In genomic region chr4:780730-781492, GRCh38 we compare ENCODE assay signal across 8 cellular contexts. TPM values are rescaled to one million over a fixed set of nuclear protein-coding genes. Genes with fewer than 3 reads are reported as not detected.
A peak's percentile ranks its signal among the peaks of the same experiment; 100 is the strongest.
DNase-seq lines count a peak whose midpoint lies in the region; FAIRE-seq and TF ChIP-seq lines count a peak whose summit lies in the region.

No MANE protein-coding gene starts in this region.

- peak overlapping the region; percentile 99 for H3K4me2 ChIP-seq in OCI-LY3 (ENCODE audit: low read length)
- peak overlapping the region; percentile 69 for H3K4me2 ChIP-seq in endothelial cell of umbilical vein (ENCODE audit: insufficient read depth, low read length)
- H3K4me2 ChIP-seq in neuronal stem cell (ENCODE audit: insufficient read depth, low read length, poor library complexity, severe bottlenecking): peak overlapping the region; percentile 78

- no peak for TF ChIP-seq CTCF in OCI-LY3 (IDR thresholded peaks at IDR 0.05; ENCODE audit: low read depth, low read length)
- TF ChIP-seq CTCF in endothelial cell of umbilical vein (IDR thresholded peaks at IDR 0.05; ENCODE audit: extremely low read depth in 1 of 2, insufficient read depth in 1 of 2, low read depth in 1 of 2, low read length in 2 of 2): no peak

- H4K91ac ChIP-seq in neuronal stem cell (ENCODE audit: low read depth, low read length, poor library complexity): peak overlapping the region; percentile 64

- H2BK120ac ChIP-seq in neuronal stem cell (ENCODE audit: low read depth, low read length): peak overlapping the region; percentile 68

- H3K9ac ChIP-seq in OCI-LY3 (ENCODE audit: low read length): peak overlapping the region; percentile 97
- H3K9ac ChIP-seq in endothelial cell of umbilical vein (replicated peaks; ENCODE audit: extremely low read depth, insufficient read depth, low read length): peak overlapping the region; percentile 97
- H3K9ac ChIP-seq in neuronal stem cell (ENCODE audit: low read depth, low read length, poor library complexity): peak overlapping the region; percentile 100

- H3K18ac ChIP-seq in neuronal stem cell (ENCODE audit: low read length): peak overlapping the region; percentile 98

- dilution Hi-C loops in endothelial cell of umbilical vein (cut with MboI; ENCODE audit: extremely low pct_ligation_motif_present, low sequenced_read_pairs): no loop called here

- H3K4me1 ChIP-seq in OCI-LY3 (ENCODE audit: low read length) (peaks cover 13% of the 10 kb centered on the region), endothelial cell of umbilical vein (ENCODE audit: control insufficient read depth, extremely low read depth, insufficient read depth, low read length) (peaks cover 17% of the 10 kb centered on the region), neuronal stem cell (ENCODE audit: control insufficient read depth in 2 of 2, insufficient read depth in 1 of 2, low read depth in 1 of 2, low read length in 2 of 2) (peaks cover 11 to 14% of the 10 kb centered on the region in 2 donors)

- no peak for TF ChIP-seq POLR2A in endothelial cell of umbilical vein (IDR thresholded peaks at IDR 0.05; ENCODE audit: low read depth, low read length)

- no peak overlapping the region for H2BK12ac ChIP-seq in neuronal stem cell (ENCODE audit: low read length)

- peaks cover 23% of the 10 kb centered on the region for H3K79me1 ChIP-seq in neuronal stem cell (ENCODE audit: low read depth, low read length)

- H4K20me1 ChIP-seq in OCI-LY3 (ENCODE audit: insufficient read depth, low read length) (peaks cover 37% of the 10 kb centered on the region), endothelial cell of umbilical vein (replicated peaks; ENCODE audit: control insufficient read depth, extremely low read depth, insufficient read depth, low read length) (no peaks in the 10 kb centered on the region)

- H3K27ac ChIP-seq in OCI-LY3 (ENCODE audit: low read length): peak overlapping the region; percentile 72
- peak overlapping the region; percentile 91 for H3K27ac ChIP-seq in endothelial cell of umbilical vein (ENCODE audit: insufficient read depth, low read depth, low read length)
- H3K27ac ChIP-seq in neuronal stem cell (replicated peaks; ENCODE audit: low read length): peak overlapping the region; percentile 87

- H2AK5ac ChIP-seq in neuronal stem cell (ENCODE audit: low read depth, low read length): peak overlapping the region; percentile 99

- no peaks in the 10 kb centered on the region for H3K9me1 ChIP-seq in endothelial cell of umbilical vein (replicated peaks; ENCODE audit: control insufficient read depth, extremely low read depth, insufficient read depth, low read length)

- FAIRE-seq in endothelial cell of umbilical vein (lab: Jason Lieb, UNC): peak; percentile 26

- peak; percentile 45 for DNase-seq in NCI-H82 (lab: John Stamatoyannopoulos, UW)
- no peak for DNase-seq in NCI-H82 treated with DMSO at 0.1 percent for 48 hours (lab: John Stamatoyannopoulos, UW; ENCODE audit: unreplicated experiment)
- peak; percentile 35 for DNase-seq in endothelial cell of umbilical vein (ENCODE audit: low read depth, low spot score)
- no peak for DNase-seq in neuronal stem cell (ENCODE audit: low spot score)
- no peak for DNase-seq in COLO668 (lab: John Stamatoyannopoulos, UW; ENCODE audit: unreplicated experiment)
- no peak for DNase-seq in stimulated activated naive CD4-positive, alpha-beta T cell (lab: John Stamatoyannopoulos, UW)
- no peak for DNase-seq in GF-D8 (lab: John Stamatoyannopoulos, UW)

- H3K27me3 ChIP-seq in OCI-LY3 (ENCODE audit: low read depth, low read length) (no peaks in the 10 kb centered on the region), endothelial cell of umbilical vein (ENCODE audit: control insufficient read depth in 2 of 2, insufficient read depth in 2 of 2, low read length in 2 of 2) (peaks cover 0 to 2% of the 10 kb centered on the region in 2 experiments), neuronal stem cell (ENCODE audit: control insufficient read depth in 3 of 3, insufficient read depth in 3 of 3, low read depth in 1 of 3, low read length in 3 of 3) (peaks cover 15 to 28% (median 16%) of the 10 kb centered on the region in 3 experiments)

- POLR2A ChIA-PET in endothelial cell of umbilical vein (lab: Charles Lee): interaction anchor here (1.4 kb wide), 1 partner anchor 8 kb away, joined by 4 read pairs; no protein-coding TSS in a partner anchor

- WGBS in neuronal stem cell (ENCODE audit: extremely low coverage in 2 of 2, insufficient read length in 2 of 2, insufficient replicate concordance in 1 of 2), 2 donors: no CpG with 5 or more reads among the region's 38 CpGs

- peak overlapping the region; percentile 100 for H3K23ac ChIP-seq in neuronal stem cell (ENCODE audit: low read depth, low read length, poor library complexity)

- CTCF ChIA-PET in endothelial cell of umbilical vein (lab: Charles Lee): interaction anchor here (0.7 to 2.9 kb wide), 3 partner anchors 11 to 206 kb away, joined by 3 to 13 read pairs (median 4); partner anchors contain the start of gene IDUA

- TSS peak; percentile 50 for BruUV-seq in endothelial cell of umbilical vein (replicated peaks; lab: Mats Ljungman, UMichigan)

- peaks cover 57% of the 10 kb centered on the region for H3K79me2 ChIP-seq in OCI-LY3 (ENCODE audit: low read length)
- H3K79me2 ChIP-seq in endothelial cell of umbilical vein (ENCODE audit: control insufficient read depth, insufficient read depth, low read length): peaks cover 51% of the 10 kb centered on the region

- H4K8ac ChIP-seq in neuronal stem cell (ENCODE audit: low read depth, low read length): peak overlapping the region; percentile 31

- peak overlapping the region; percentile 92 for H3K4me3 ChIP-seq in OCI-LY3 (ENCODE audit: low read length)
- H3K4me3 ChIP-seq in endothelial cell of umbilical vein (replicated peaks in 1 of 3; ENCODE audit: insufficient read depth in 1 of 3, low read depth in 1 of 3, low read length in 3 of 3): peak overlapping the region; percentile 75 to 99 (median 91)
- H3K4me3 ChIP-seq in neuronal stem cell (ENCODE audit: low read length in 2 of 2): peak overlapping the region; percentile 98 to 99

- H2BK15ac ChIP-seq in neuronal stem cell (ENCODE audit: low read length): no peak overlapping the region

- intact Hi-C loops in endothelial cell of umbilical vein (cut with micrococcal nuclease): loop anchor here (5.0 kb wide), 2 partner anchors 46 to 266 kb away; partner anchors contain the start of gene CPLX1

- H2AFZ ChIP-seq in OCI-LY3 (ENCODE audit: low read depth, low read length): no peak overlapping the region
- peak overlapping the region; percentile 10 for H2AFZ ChIP-seq in endothelial cell of umbilical vein (ENCODE audit: low read depth, low read length)
- H2AFZ ChIP-seq in neuronal stem cell (ENCODE audit: low read length): peak overlapping the region; percentile 99

- H3K4ac ChIP-seq in neuronal stem cell (ENCODE audit: low read length): peak overlapping the region; percentile 80

- no peak overlapping the region for H2BK5ac ChIP-seq in neuronal stem cell (ENCODE audit: low read length)

- H3K36me3 ChIP-seq in OCI-LY3 (replicated peaks; ENCODE audit: low read depth, low read length) (peaks cover 42% of the 10 kb centered on the region), endothelial cell of umbilical vein (ENCODE audit: control insufficient read depth in 2 of 2, extremely low read depth in 1 of 2, insufficient read depth in 2 of 2, low read length in 2 of 2) (peaks cover 6 to 12% of the 10 kb centered on the region in 2 experiments), neuronal stem cell (replicated peaks in 1 of 2; ENCODE audit: control insufficient read depth in 2 of 2, insufficient read depth in 2 of 2, low read length in 2 of 2) (peaks cover 20 to 48% of the 10 kb centered on the region in 2 donors)

- H3K14ac ChIP-seq in neuronal stem cell (ENCODE audit: low read length): peak overlapping the region; percentile 95

- no peaks in the 10 kb centered on the region for H3K9me3 ChIP-seq in OCI-LY3 (ENCODE audit: insufficient read depth, low read length)
- no peaks in the 10 kb centered on the region for H3K9me3 ChIP-seq in endothelial cell of umbilical vein (replicated peaks; ENCODE audit: control insufficient read depth, insufficient read depth, low read length)
- peaks cover 2 to 3% of the 10 kb centered on the region in 2 donors for H3K9me3 ChIP-seq in neuronal stem cell (replicated peaks in 1 of 2; ENCODE audit: control insufficient read depth in 2 of 2, insufficient read depth in 1 of 2, low read depth in 1 of 2, low read length in 2 of 2)

TF ChIP-seq in endothelial cell of umbilical vein, 7 proteins besides CTCF, POLR2A, EP300 and RAD21:
- TF ChIP-seq MAX (IDR thresholded peaks at IDR 0.05; ENCODE audit: insufficient read depth, insufficient read length): no peak
- no peak for TF ChIP-seq EZH2 (IDR thresholded peaks at IDR 0.05; ENCODE audit: borderline replicate concordance, low read depth, low read length, severe bottlenecking)
- TF ChIP-seq FOS (IDR thresholded peaks at IDR 0.05; ENCODE audit: borderline replicate concordance, insufficient read depth, low read length): no peak
- no peak for TF ChIP-seq GATA2 (IDR thresholded peaks at IDR 0.05; ENCODE audit: insufficient read depth, insufficient read length, low read depth, low read length)
- no peak for TF ChIP-seq MYC (IDR thresholded peaks at IDR 0.05; ENCODE audit: low read depth, low read length)
- TF ChIP-seq POLR2AphosphoS5 (IDR thresholded peaks at IDR 0.05; ENCODE audit: insufficient read depth, low read depth, low read length): no peak
- no peak for TF ChIP-seq JUN (IDR thresholded peaks at IDR 0.05; ENCODE audit: borderline replicate concordance, insufficient read depth, insufficient read length, low read depth)

RNA-seq across cellular contexts. Expression of gene CPLX1, which starts 45.0 kb away (rescaled TPM):
- 1.3 and 1.8 TPM in 2 replicates for total RNA-seq in endothelial cell of umbilical vein
- polyA plus RNA-seq in endothelial cell of umbilical vein: 1.0 and 1.4 TPM in 2 replicates
- 0.19 and 0.39 TPM in 2 replicates for polyA plus RNA-seq in endothelial cell of umbilical vein (2011; cell fraction: cytosol; rRNA removed)
- 4.6 and 6.7 TPM in 2 replicates for polyA plus RNA-seq in endothelial cell of umbilical vein (2011; cell fraction: nucleus; rRNA removed)
- polyA plus RNA-seq in endothelial cell of umbilical vein (2012): 0.74 and 3.7 TPM in 2 replicates
- polyA minus RNA-seq in endothelial cell of umbilical vein: 0.21 and 0.29 TPM in 2 replicates
- polyA minus RNA-seq in endothelial cell of umbilical vein (2011; cell fraction: cytosol; rRNA and poly(A)+ RNA removed): 1.8 TPM
- polyA minus RNA-seq in endothelial cell of umbilical vein (2011; cell fraction: nucleus; rRNA and poly(A)+ RNA removed): 0.87 TPM in 1 of 2 replicates, not detected in the other
- 0.13 TPM for polyA plus RNA-seq in neuronal stem cell (2013, experiment 1 of 2)
- polyA plus RNA-seq in neuronal stem cell (2013, experiment 2 of 2): 0.12 TPM

Comparison
In these comparisons a context has a peak if more than half of its experiments do, and no peak if none do; other contexts are left out.
1. DNase-seq: peak in NCI-H82 (single experiment) and endothelial cell of umbilical vein (single experiment); none in NCI-H82 treated with DMSO at 0.1 percent for 48 hours (single experiment), neuronal stem cell (single experiment), COLO668 (single experiment), stimulated activated naive CD4-positive, alpha-beta T cell (0 of 6) and GF-D8 (single experiment).
2. Peak in every context shown above with its lines, with median percentiles within 50 percentile points of each other: H3K27ac ChIP-seq, H3K4me2 ChIP-seq, H3K4me3 ChIP-seq and H3K9ac ChIP-seq.